ENCODE assay signal across 1 cellular context in genomic region chr3:38805765-38806386, GRCh38.
TF ChIP-seq lines count a peak whose summit lies in the region.

No MANE protein-coding gene starts in this region.

TF ChIP-seq in K562, 482 proteins besides CTCF, POLR2A, EP300 and RAD21 (continued from another document and continues in another):
- TF ChIP-seq IRF9 (tag; IDR thresholded peaks at IDR 0.05), result peak; percentile 59; the same call in 1 of the 2 replicates
- peak in 1 of 2 experiments; percentile 96; a peak in 2 of 4 replicates for TF ChIP-seq SRF (CRISPR knock-in tag; IDR thresholded peaks at IDR 0.05)
- peak; percentile 84; the same call in 1 of the 2 replicates for TF ChIP-seq STAG1 (CRISPR knock-in tag; IDR thresholded peaks at IDR 0.05; ENCODE audit: borderline replicate concordance)
- peak; percentile 73; the same call in 1 of the 2 replicates for TF ChIP-seq ATF2 (CRISPR knock-in tag; IDR thresholded peaks at IDR 0.05)
- peak; percentile 93 for TF ChIP-seq ARID4B (CRISPR knock-in tag; IDR thresholded peaks at IDR 0.05)
- TF ChIP-seq MXI1 (IDR thresholded peaks at IDR 0.05; ENCODE audit: low read depth, low read length), result peak; percentile 76
- TF ChIP-seq ZNF212 (CRISPR knock-in tag; IDR thresholded peaks at IDR 0.05), result no peak
- TF ChIP-seq FUS (optimal IDR thresholded peaks at IDR 0.05; ENCODE audit: low read depth, low read length), result no peak
- TF ChIP-seq NFE2 (IDR thresholded peaks at IDR 0.05; ENCODE audit: low read depth), result no peak
- TF ChIP-seq FOXJ2 (tag; IDR thresholded peaks at IDR 0.05), result peak; percentile 82
- peak; percentile 94; the same call in 1 of the 2 replicates for TF ChIP-seq FOXP4 (CRISPR knock-in tag; IDR thresholded peaks at IDR 0.05; ENCODE audit: borderline replicate concordance)
- no peak for TF ChIP-seq ZC3H8 (IDR thresholded peaks at IDR 0.05)
- TF ChIP-seq STAT5A (IDR thresholded peaks at IDR 0.05; ENCODE audit: borderline replicate concordance, low read length), result no peak
- TF ChIP-seq E2F5 (CRISPR knock-in tag; IDR thresholded peaks at IDR 0.05), result peak; percentile 98
- no peak for TF ChIP-seq THAP12 (CRISPR knock-in tag; IDR thresholded peaks at IDR 0.05)
- peak; percentile 88 for TF ChIP-seq ZNF431 (CRISPR knock-in tag; IDR thresholded peaks at IDR 0.05)
- TF ChIP-seq BCL6 (CRISPR knock-in tag; IDR thresholded peaks at IDR 0.05), result peak; percentile 83
- TF ChIP-seq TFAP4 (CRISPR knock-in tag; IDR thresholded peaks at IDR 0.05; ENCODE audit: borderline replicate concordance), result peak; percentile 39; the same call in 1 of the 2 replicates
- peak; percentile 86 for TF ChIP-seq SMAD3 (CRISPR knock-in tag; conservative IDR thresholded peaks at IDR 0.05)
- peak; percentile 17; the same call in 1 of the 2 replicates for TF ChIP-seq ZNF79 (CRISPR knock-in tag; IDR thresholded peaks at IDR 0.05; ENCODE audit: low read depth)
- no peak for TF ChIP-seq NELFE (IDR thresholded peaks at IDR 0.05; ENCODE audit: insufficient read depth, insufficient read length)
- no peak for TF ChIP-seq ZNF407 (IDR thresholded peaks at IDR 0.05; ENCODE audit: low read depth)
- TF ChIP-seq ZNF134 (CRISPR knock-in tag; conservative IDR thresholded peaks at IDR 0.05), result peak; percentile 67
- TF ChIP-seq BCLAF1 (IDR thresholded peaks at IDR 0.05; ENCODE audit: borderline replicate concordance in 1 of 2, control insufficient read depth in 1 of 2, low read depth in 2 of 2, low read length in 1 of 2), result no peak
- peak; percentile 77; the same call in 1 of the 2 replicates for TF ChIP-seq KLF6 (CRISPR knock-in tag; IDR thresholded peaks at IDR 0.05; ENCODE audit: borderline replicate concordance)
